ENCODE assay signal across 1 cellular context in genomic region chr7:141975806-141976523, GRCh38.
TF ChIP-seq lines count a peak whose summit lies in the region.

No MANE protein-coding gene starts in this region.

TF ChIP-seq in SK-N-SH, 30 proteins besides CTCF, POLR2A, EP300 and RAD21 (continued from another document):
- TF ChIP-seq MAX (IDR thresholded peaks at IDR 0.05; ENCODE audit: low read depth) = peak; percentile 38; the same call in 1 of the 2 replicates
- 0 out of 2 replicates have a peak, but pooled peaks have one; percentile 19 for TF ChIP-seq ELF1 (IDR thresholded peaks at IDR 0.05)
